Comparison of ENCODE assay signal across 15 cellular contexts in the genomic region with DNA sequence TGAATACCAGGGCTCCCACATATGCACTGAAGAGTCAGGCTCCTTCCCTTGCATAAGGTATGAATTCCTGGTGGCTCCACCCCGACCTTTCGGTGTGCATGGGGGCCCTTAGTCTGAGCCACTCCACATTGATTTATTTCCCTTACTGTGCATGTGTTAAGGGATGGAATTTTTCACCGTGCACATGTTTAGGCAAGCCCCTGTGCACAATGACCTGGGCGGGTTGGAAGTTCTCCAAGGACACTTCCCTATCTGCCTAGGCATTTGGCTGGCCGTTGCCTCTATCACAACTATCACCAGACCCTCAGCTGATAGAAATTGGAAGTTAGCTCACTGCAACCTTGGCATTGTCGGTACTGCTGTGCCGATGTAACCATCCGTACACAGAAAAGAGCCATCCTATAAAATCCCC. TPM values are rescaled to one million over a fixed set of nuclear protein-coding genes. Genes with fewer than 3 reads are reported as not detected.
DNase-seq lines count a peak whose midpoint lies in the region; ATAC-seq and TF ChIP-seq lines count a peak whose summit lies in the region.
"Had no signal": no experiment of that assay in that cellular context is flagged by ENCODE, and none has a peak within 500 bp of the region (broad histone marks: within the 10 kb centered on the region; RNA-seq: fewer than 3 reads in every experiment).

No MANE protein-coding gene starts in this region.

- in situ Hi-C loops in GM13976 (cut with MboI; ENCODE audit: low sequenced_read_pairs, unreplicated experiment): no loop called here

- no peaks in the 10 kb centered on the region for H3K79me1 ChIP-seq in neuronal stem cell (ENCODE audit: low read depth, low read length)

- H3K4me1 Mint-ChIP-seq in MCF 10A (ENCODE audit: insufficient read depth, unreplicated experiment): peaks cover 38% of the 10 kb centered on the region

- peaks cover 3 to 5% of the 10 kb centered on the region in 2 donors for H3K4me1 ChIP-seq in neuronal stem cell (ENCODE audit: control insufficient read depth in 2 of 2, insufficient read depth in 1 of 2, low read depth in 1 of 2, low read length in 2 of 2)
- peaks cover 3% of the 10 kb centered on the region for H3K4me1 ChIP-seq in PC-3 (ENCODE audit: insufficient read depth, low read length)

- H3K18ac ChIP-seq in neuronal stem cell (ENCODE audit: low read length): no peak overlapping the region

- H4K91ac ChIP-seq in neuronal stem cell (ENCODE audit: low read depth, low read length, poor library complexity): no peak overlapping the region

- no peaks in the 10 kb centered on the region for H3K27me3 ChIP-seq in neuronal stem cell (ENCODE audit: control insufficient read depth in 3 of 3, insufficient read depth in 3 of 3, low read depth in 1 of 3, low read length in 3 of 3)
- no peaks in the 10 kb centered on the region for H3K27me3 ChIP-seq in PC-3 (ENCODE audit: low read length)

- peak overlapping the region; percentile 29 for H3K4me3 Mint-ChIP-seq in MCF 10A (ENCODE audit: unreplicated experiment)

- peak overlapping the region; percentile 85 for H3K27ac Mint-ChIP-seq in MCF 10A (ENCODE audit: low read depth, unreplicated experiment)

- H2BK15ac ChIP-seq in neuronal stem cell (ENCODE audit: low read length): no peak overlapping the region

- H3K79me2 ChIP-seq in PC-3 (ENCODE audit: low read length): no peaks in the 10 kb centered on the region

- H3F3A ChIP-seq in PC-3 (ENCODE audit: low read length, unreplicated experiment): no peaks in the 10 kb centered on the region

- H3K36me3 ChIP-seq in neuronal stem cell (replicated peaks in 1 of 2; ENCODE audit: control insufficient read depth in 2 of 2, insufficient read depth in 2 of 2, low read length in 2 of 2) (no peaks in the 10 kb centered on the region), PC-3 (ENCODE audit: low read depth, low read length) (no peaks in the 10 kb centered on the region)

- no peak overlapping the region for H3K4ac ChIP-seq in neuronal stem cell (ENCODE audit: low read length)

- no peak overlapping the region for H2BK120ac ChIP-seq in neuronal stem cell (ENCODE audit: low read depth, low read length)

- no peaks in the 10 kb centered on the region for H3K27me3 Mint-ChIP-seq in MCF 10A (ENCODE audit: insufficient read depth, unreplicated experiment)

- peak; percentile 83 for DNase-seq in DMS79 (lab: John Stamatoyannopoulos, UW)
- peak; percentile 32 for DNase-seq in NCI-H2196 treated with DMSO at 0.1 percent for 48 hours (lab: John Stamatoyannopoulos, UW; ENCODE audit: unreplicated experiment)
- peak; percentile 94 for DNase-seq in MCF 10A (ENCODE audit: unreplicated experiment)
- DNase-seq in neuronal stem cell (ENCODE audit: low spot score): no peak
- no peak for DNase-seq in NOMO-1 treated with dmso at 0.1 percent for 144 hours (lab: John Stamatoyannopoulos, UW; ENCODE audit: unreplicated experiment)
- DNase-seq in PC-3: no peak
- no peak for DNase-seq in nucleus accumbens (lab: John Stamatoyannopoulos, UW)
- DNase-seq in GM13976 (ENCODE audit: low spot score): no peak
- DNase-seq: activated gamma-delta T cell, foreskin melanocyte, NCI-H1048, RPMI8226 had no signal

- H3K9me3 ChIP-seq in neuronal stem cell (replicated peaks in 1 of 2; ENCODE audit: control insufficient read depth in 2 of 2, insufficient read depth in 1 of 2, low read depth in 1 of 2, low read length in 2 of 2): no peaks in the 10 kb centered on the region
- no peaks in the 10 kb centered on the region for H3K9me3 ChIP-seq in PC-3 (ENCODE audit: low read length)

- POLR2A ChIA-PET in MCF 10A (lab: Yijun Ruan, JAX) (interaction anchor here (0.6 to 36.1 kb wide), 21 partner anchors 7 to 697 kb away, joined by 3 to 2106 read pairs (median 6); a partner anchor contains a TSS), PC-3 (lab: Charles Lee; ENCODE audit: unreplicated experiment) (no interaction called here)

- no peak for ATAC-seq in PC-3

- WGBS in neuronal stem cell (ENCODE audit: extremely low coverage in 2 of 2, insufficient read length in 2 of 2, insufficient replicate concordance in 1 of 2), 2 donors: no CpG with 5 or more reads among the region's 8 CpGs

- H4K8ac ChIP-seq in neuronal stem cell (ENCODE audit: low read depth, low read length): no peak overlapping the region

- H4K20me1 ChIP-seq in PC-3 (ENCODE audit: low read length): no peaks in the 10 kb centered on the region

- no peak overlapping the region for H2AK5ac ChIP-seq in neuronal stem cell (ENCODE audit: low read depth, low read length)

- H3K27ac ChIP-seq in neuronal stem cell (replicated peaks; ENCODE audit: low read length) (no peak overlapping the region), PC-3 (ENCODE audit: low read length) (no peak overlapping the region)
- H3K27ac ChIP-seq: C4-2B had no signal

- no peaks in the 10 kb centered on the region for H3K9me3 Mint-ChIP-seq in MCF 10A (ENCODE audit: unreplicated experiment)

- CTCF ChIA-PET in MCF 10A (lab: Yijun Ruan, JAX): interaction anchor here (0.6 to 6.6 kb wide), 17 partner anchors 9 to 987 kb away, joined by 3 to 58 read pairs (median 10); a partner anchor contains a TSS
- CTCF ChIA-PET in PC-3 (lab: Charles Lee): no interaction called here

- no peak overlapping the region for H3K23ac ChIP-seq in neuronal stem cell (ENCODE audit: low read depth, low read length, poor library complexity)

- no peaks in the 10 kb centered on the region for H3K36me3 Mint-ChIP-seq in MCF 10A (ENCODE audit: insufficient read depth, unreplicated experiment)

- H2AFZ ChIP-seq in neuronal stem cell (ENCODE audit: low read length) (peak overlapping the region; percentile 68), PC-3 (ENCODE audit: low read length) (no peak overlapping the region)

- H2BK5ac ChIP-seq in neuronal stem cell (ENCODE audit: low read length): no peak overlapping the region

- intact Hi-C loops in MCF 10A (cut with micrococcal nuclease) (no loop called here), PC-3 (cut with micrococcal nuclease) (no loop called here)

- no peak overlapping the region for H3K9ac ChIP-seq in neuronal stem cell (ENCODE audit: low read depth, low read length, poor library complexity)
- H3K9ac ChIP-seq in PC-3 (ENCODE audit: low read length): no peak overlapping the region

- H2BK12ac ChIP-seq in neuronal stem cell (ENCODE audit: low read length): no peak overlapping the region

- H3K4me3 ChIP-seq in neuronal stem cell (ENCODE audit: low read length in 2 of 2): no peak overlapping the region
- H3K4me3 ChIP-seq in PC-3 (ENCODE audit: low read length): no peak overlapping the region

- H3K4me2 ChIP-seq in neuronal stem cell (ENCODE audit: insufficient read depth, low read length, poor library complexity, severe bottlenecking) (no peak overlapping the region), PC-3 (ENCODE audit: low read length) (no peak overlapping the region)

- BruUV-seq in MCF 10A (replicated peaks; lab: Mats Ljungman, UMichigan) (no TSS peak), PC-3 (replicated peaks; lab: Mats Ljungman, UMichigan) (no TSS peak)

- H3K9me2 ChIP-seq in PC-3 (replicated peaks; ENCODE audit: low read length): no peaks in the 10 kb centered on the region

- H3K14ac ChIP-seq in neuronal stem cell (ENCODE audit: low read length): no peak overlapping the region

- TF ChIP-seq CTCF in MCF 10A (IDR thresholded peaks at IDR 0.05; ENCODE audit: unreplicated experiment) (no peak), PC-3 (conservative IDR thresholded peaks at IDR 0.05; ENCODE audit: low read depth, low read length) (no peak), GM13976 (IDR thresholded peaks at IDR 0.05; ENCODE audit: borderline replicate concordance, control extremely low read depth, extremely low read depth, insufficient read depth, missing control alignments) (no peak)

RNA-seq across cellular contexts. Expression of a gene that starts 9.7 kb away (rescaled TPM):
- total RNA-seq in MCF 10A (2022): 2,571 and 2,904 TPM in 2 replicates
- polyA plus RNA-seq in neuronal stem cell (2013, experiment 1 of 2): 17.2 TPM
- polyA plus RNA-seq in neuronal stem cell (2013, experiment 2 of 2): 17.4 TPM
- total RNA-seq in PC-3 (2014; rRNA removed): 1,818 and 2,572 TPM in 2 replicates

RNA-seq across cellular contexts. Expression of a gene that starts 14.6 kb away (rescaled TPM):
- not detected in 2 replicates for total RNA-seq in MCF 10A (2022)
- not detected for polyA plus RNA-seq in neuronal stem cell (2013, experiment 1 of 2)
- not detected for polyA plus RNA-seq in neuronal stem cell (2013, experiment 2 of 2)
- total RNA-seq in PC-3 (2014; rRNA removed): 2.5 and 6.3 TPM in 2 replicates
- total RNA-seq: liver, subcutaneous adipose tissue had no signal
- polyA plus RNA-seq: liver had no signal

RNA-seq across cellular contexts. Expression of a gene that starts 19.5 kb away (rescaled TPM):
- 27.2 and 60.7 TPM in 2 replicates for total RNA-seq in MCF 10A (2022)
- polyA plus RNA-seq in neuronal stem cell (2013, experiment 1 of 2): 51.2 TPM
- polyA plus RNA-seq in neuronal stem cell (2013, experiment 2 of 2): 52.2 TPM
- 32.2 and 55.8 TPM in 2 replicates for total RNA-seq in PC-3 (2014; rRNA removed)

RNA-seq across cellular contexts. Expression of a gene that starts 22.9 kb away (rescaled TPM):
- total RNA-seq in MCF 10A (2022): 85.7 and 90.0 TPM in 2 replicates
- polyA plus RNA-seq in neuronal stem cell (2013, experiment 1 of 2): 0.07 TPM
- polyA plus RNA-seq in neuronal stem cell (2013, experiment 2 of 2): 0.15 TPM
- 4.6 and 7.9 TPM in 2 replicates for total RNA-seq in PC-3 (2014; rRNA removed)
- total RNA-seq: liver had no signal
- polyA plus RNA-seq: liver had no signal

RNA-seq across cellular contexts. Expression of a gene that starts 39.5 kb away (rescaled TPM):
- total RNA-seq in MCF 10A (2022) (5,064 and 5,163 TPM in 2 replicates), PC-3 (2014; rRNA removed) (358 and 373 TPM in 2 replicates)
- 0.86 TPM for polyA plus RNA-seq in neuronal stem cell (2013, experiment 1 of 2)
- polyA plus RNA-seq in neuronal stem cell (2013, experiment 2 of 2): 0.73 TPM
- total RNA-seq: liver had no signal

Comparison
In these comparisons a context has a peak if more than half of its experiments do, and no peak if none do; other contexts are left out.
1. DNase-seq: peak in DMS79 (single experiment), NCI-H2196 treated with DMSO at 0.1 percent for 48 hours (single experiment) and MCF 10A (single experiment); none in neuronal stem cell (single experiment), NOMO-1 treated with dmso at 0.1 percent for 144 hours (single experiment), PC-3 (single experiment), nucleus accumbens (0 of 56) and GM13976 (single experiment).